Comparison of ENCODE assay signal across 19 cellular contexts in the genomic region with DNA sequence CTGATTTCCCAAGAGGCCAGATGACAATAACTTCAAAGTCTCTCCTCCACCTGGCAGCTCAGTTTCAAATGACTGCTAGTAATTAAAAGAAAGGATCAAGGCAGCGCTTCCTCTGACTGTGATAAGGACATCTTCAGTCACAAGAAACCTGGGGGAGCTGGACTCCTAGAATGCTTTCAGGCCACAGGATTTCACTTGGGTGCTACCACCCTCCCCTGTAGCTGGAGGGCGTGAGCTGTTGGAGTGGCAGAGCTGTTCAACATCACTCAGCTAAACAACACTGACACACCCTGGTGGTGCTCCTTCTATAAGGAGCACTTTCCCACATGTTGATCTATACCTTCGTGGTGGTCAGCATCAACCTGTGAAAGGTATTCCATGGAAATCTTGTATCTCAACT. TPM values are rescaled to one million over a fixed set of nuclear protein-coding genes. Genes with fewer than 3 reads are reported as not detected.
DNase-seq lines count a peak whose midpoint lies in the region; ATAC-seq and TF ChIP-seq lines count a peak whose summit lies in the region.
"Had no signal": no experiment of that assay in that cellular context is flagged by ENCODE, and none has a peak within 500 bp of the region (broad histone marks: within the 10 kb centered on the region; RNA-seq: fewer than 3 reads in every experiment).

No MANE protein-coding gene starts in this region.

- intact Hi-C loops in CD4-positive, alpha-beta T cell (cut with DNase I, micrococcal nuclease) = no loop called here

- POLR2A ChIA-PET in CD4-positive, alpha-beta T cell (lab: Charles Lee) = no interaction called here

- peaks cover 77% of the 10 kb centered on the region for H3K27me3 Mint-ChIP-seq in CD4-positive, alpha-beta T cell

- no peak overlapping the region for H2AFZ ChIP-seq in OCI-LY1 (ENCODE audit: low read length)

- peak overlapping the region; percentile 83; the same call in 1 of the 2 replicates for H3K4me2 ChIP-seq in OCI-LY1 (ENCODE audit: low read length)
- H3K4me2 ChIP-seq: KMS-11 had no signal

- CTCF ChIA-PET in CD4-positive, alpha-beta T cell (lab: Charles Lee) = no interaction called here

- H3F3A ChIP-seq in OCI-LY1 (ENCODE audit: insufficient read depth, low read length) = no peaks in the 10 kb centered on the region

- DNase-seq in CD4-positive, alpha-beta T cell = no peak
- peak; percentile 33 for DNase-seq in GM12865 (ENCODE audit: low read depth)
- DNase-seq in germinal center (ENCODE audit: low spot score) = peak; percentile 29
- DNase-seq in HAP-1 (ENCODE audit: low spot score in 2 of 2) = no peak
- DNase-seq: activated CD8-positive, alpha-beta memory T cell treated with anti-CD3 and anti-CD28 coated beads for 24 hours; amniotic stem cell; CD8-positive, alpha-beta memory T cell; left colon; NCI-H1417; stimulated activated CD4-positive, alpha-beta T cell treated with anti-CD3 and anti-CD28 coated beads, Interleukin-4, amount 100 ng/mL, for 4 hours had no signal

- H3K36me3 Mint-ChIP-seq in CD4-positive, alpha-beta T cell (ENCODE audit: low read depth) = no peaks in the 10 kb centered on the region

- H3K27ac Mint-ChIP-seq in CD4-positive, alpha-beta T cell = no peak overlapping the region
- H3K27ac Mint-ChIP-seq: activated T-helper 2 cell treated with anti-CD3 and anti-CD28 coated beads, Interferon-gamma antibody, Interleukin-2, Interleukin-4, amounts not matched to agents 10 μg/mL and 5 μg/mL and 100 μg/mL, durations not matched to agents 14 hours and 24 hours and 36 hours had no signal

- H3K36me3 ChIP-seq in OCI-LY1 (ENCODE audit: insufficient read depth, low read length) (no peaks in the 10 kb centered on the region; the same call in 1 of the 2 replicates), HAP-1 (replicated peaks) (no peaks in the 10 kb centered on the region)

- no peak for TF ChIP-seq CTCF in CD4-positive, alpha-beta T cell (IDR thresholded peaks at IDR 0.05)
- no peak for TF ChIP-seq CTCF in GM12865 (IDR thresholded peaks at IDR 0.05; ENCODE audit: insufficient read depth, low read depth, low read length, missing control alignments)
- peak; percentile 63 for TF ChIP-seq CTCF in OCI-LY1 (IDR thresholded peaks at IDR 0.05; ENCODE audit: low read length)

- no peak for ATAC-seq in CD4-positive, alpha-beta T cell (ENCODE audit: poor library complexity)
- ATAC-seq in GM19035 (IDR thresholded peaks at IDR 0.05; ENCODE audit: unreplicated experiment) (no peak), HG02938 (IDR thresholded peaks at IDR 0.05; ENCODE audit: unreplicated experiment) (no peak), HG03460 (IDR thresholded peaks at IDR 0.05; ENCODE audit: unreplicated experiment) (no peak)
- ATAC-seq: left colon had no signal

- H3K9me3 ChIP-seq in CD4-positive, alpha-beta T cell (ENCODE audit: control insufficient read depth, low read length) = no peaks in the 10 kb centered on the region
- H3K9me3 ChIP-seq in OCI-LY1 (ENCODE audit: low read length) (no peaks in the 10 kb centered on the region), HAP-1 (peaks cover 2% of the 10 kb centered on the region; the same call in 1 of the 2 replicates)

- peaks cover 15% of the 10 kb centered on the region for H3K4me1 Mint-ChIP-seq in CD4-positive, alpha-beta T cell (ENCODE audit: low read depth)

- H3K79me2 ChIP-seq in OCI-LY1 (ENCODE audit: insufficient read depth, low read length) = peaks cover 24% of the 10 kb centered on the region

- peaks cover 71% of the 10 kb centered on the region for H3K27me3 ChIP-seq in CD4-positive, alpha-beta T cell (ENCODE audit: control insufficient read depth, insufficient read depth, low read length)
- H3K27me3 ChIP-seq in OCI-LY1 (ENCODE audit: insufficient read depth, low read length) (no peaks in the 10 kb centered on the region), HAP-1 (ENCODE audit: low read depth) (no peaks in the 10 kb centered on the region)

- peak overlapping the region; percentile 40 for H3K4me3 Mint-ChIP-seq in CD4-positive, alpha-beta T cell

- H3K4me1 ChIP-seq in OCI-LY1 (ENCODE audit: insufficient read depth, low read length, severe bottlenecking) (peaks cover 34% of the 10 kb centered on the region), HAP-1 (peaks cover 17% of the 10 kb centered on the region)

- H3K9me3 Mint-ChIP-seq in CD4-positive, alpha-beta T cell = no peaks in the 10 kb centered on the region
- H3K9me3 Mint-ChIP-seq: activated T-helper 2 cell treated with anti-CD3 and anti-CD28 coated beads, Interferon-gamma antibody, Interleukin-2, Interleukin-4, amounts not matched to agents 10 μg/mL and 5 μg/mL and 100 μg/mL, durations not matched to agents 14 hours and 24 hours and 36 hours had no signal

- no peaks in the 10 kb centered on the region for H4K20me1 ChIP-seq in OCI-LY1 (ENCODE audit: insufficient read depth, low read length)

- no peak overlapping the region for H3K27ac ChIP-seq in CD4-positive, alpha-beta T cell (ENCODE audit: low read depth, low read length)
- peak overlapping the region; percentile 74 for H3K27ac ChIP-seq in OCI-LY1 (ENCODE audit: low read depth, low read length, poor library complexity, severe bottlenecking)
- H3K27ac ChIP-seq: KMS-11, skin epidermis, VCaP had no signal

- H3K4me3 ChIP-seq in GM12865 (ENCODE audit: low read depth, low read length) (no peak overlapping the region), OCI-LY1 (ENCODE audit: low read depth, low read length, poor library complexity, severe bottlenecking) (peak overlapping the region; percentile 83), HAP-1 (no peak overlapping the region)
- H3K4me3 ChIP-seq: skin epidermis had no signal

- peak overlapping the region; percentile 90 for H3K9ac ChIP-seq in OCI-LY1 (ENCODE audit: low read length)
- H3K9ac ChIP-seq: KMS-11 had no signal

- H3K9me2 ChIP-seq in OCI-LY1 (ENCODE audit: low read depth, low read length) = no peaks in the 10 kb centered on the region

- in situ Hi-C loops in HAP-1 (cut with MboI; ENCODE audit: low sequenced_read_pairs) = no loop called here

RNA-seq across cellular contexts. Expression of a gene that starts 2.2 kb away (rescaled TPM):
- total RNA-seq in CD4-positive, alpha-beta T cell = not detected
- total RNA-seq: activated T-helper 2 cell treated with anti-CD3 and anti-CD28 coated beads, Interferon-gamma antibody, Interleukin-2, Interleukin-4, amounts not matched to agents 10 μg/mL and 5 μg/mL and 100 μg/mL, durations not matched to agents 14 hours and 24 hours and 36 hours; CD8-positive, alpha-beta memory T cell; fibroblast of villous mesenchyme had no signal

Comparison
In these comparisons a context has a peak if more than half of its experiments do, and no peak if none do; other contexts are left out.
1. DNase-seq: peak in GM12865 (single experiment) and germinal center (single experiment); none in CD4-positive, alpha-beta T cell (0 of 10) and HAP-1 (0 of 2).